Comparison of ENCODE assay signal across 1 cellular context in genomic region chr6:43246301-43247114, GRCh38.
TF ChIP-seq lines count a peak whose summit lies in the region.

No MANE protein-coding gene starts in this region.

TF ChIP-seq in K562, 482 proteins besides CTCF, POLR2A, EP300 and RAD21 (continued from another document and continues in another):
- TF ChIP-seq ESRRB (CRISPR knock-in tag; IDR thresholded peaks at IDR 0.05; ENCODE audit: borderline replicate concordance): no peak
- no peak for TF ChIP-seq KDM2B (CRISPR knock-in tag; IDR thresholded peaks at IDR 0.05)
- TF ChIP-seq HMBOX1 (IDR thresholded peaks at IDR 0.05): no peak
- TF ChIP-seq MAFK (IDR thresholded peaks at IDR 0.05; ENCODE audit: low read length): 0 out of 2 replicates have a peak, but pooled peaks have one; percentile 11
- TF ChIP-seq FOXA3 (CRISPR knock-in tag; conservative IDR thresholded peaks at IDR 0.05 in 1 of 2, IDR thresholded peaks at IDR 0.05 in 1 of 2): no peak
- TF ChIP-seq RB1 (IDR thresholded peaks at IDR 0.05; ENCODE audit: low read depth): 0 out of 2 replicates have a peak, but pooled peaks have one; percentile 36
- no peak for TF ChIP-seq ZFPM2 (CRISPR knock-in tag; IDR thresholded peaks at IDR 0.05)
- no peak for TF ChIP-seq ZFP1 (CRISPR knock-in tag; IDR thresholded peaks at IDR 0.05)
- TF ChIP-seq ETV1 (tag; conservative IDR thresholded peaks at IDR 0.05; ENCODE audit: low read depth): peak; percentile 69
- no peak for TF ChIP-seq CSDE1 (IDR thresholded peaks at IDR 0.05)
- TF ChIP-seq, protein P1, sequence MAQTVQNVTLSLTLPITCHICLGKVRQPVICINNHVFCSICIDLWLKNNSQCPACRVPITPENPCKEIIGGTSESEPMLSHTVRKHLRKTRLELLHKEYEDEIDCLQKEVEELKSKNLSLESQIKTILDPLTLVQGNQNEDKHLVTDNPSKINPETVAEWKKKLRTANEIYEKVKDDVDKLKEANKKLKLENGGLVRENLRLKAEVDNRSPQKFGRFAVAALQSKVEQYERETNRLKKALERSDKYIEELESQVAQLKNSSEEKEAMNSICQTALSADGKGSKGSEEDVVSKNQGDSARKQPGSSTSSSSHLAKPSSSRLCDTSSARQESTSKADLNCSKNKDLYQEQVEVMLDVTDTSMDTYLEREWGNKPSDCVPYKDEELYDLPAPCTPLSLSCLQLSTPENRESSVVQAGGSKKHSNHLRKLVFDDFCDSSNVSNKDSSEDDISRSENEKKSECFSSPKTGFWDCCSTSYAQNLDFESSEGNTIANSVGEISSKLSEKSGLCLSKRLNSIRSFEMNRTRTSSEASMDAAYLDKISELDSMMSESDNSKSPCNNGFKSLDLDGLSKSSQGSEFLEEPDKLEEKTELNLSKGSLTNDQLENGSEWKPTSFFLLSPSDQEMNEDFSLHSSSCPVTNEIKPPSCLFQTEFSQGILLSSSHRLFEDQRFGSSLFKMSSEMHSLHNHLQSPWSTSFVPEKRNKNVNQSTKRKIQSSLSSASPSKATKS (CRISPR knock-in tag; IDR thresholded peaks at IDR 0.05): no peak
- no peak for TF ChIP-seq ZNF232 (CRISPR knock-in tag; IDR thresholded peaks at IDR 0.05)
- TF ChIP-seq ASH1L (IDR thresholded peaks at IDR 0.05; ENCODE audit: borderline replicate concordance, low read depth, partially characterized antibody): no peak
- no peak for TF ChIP-seq ARID1B (IDR thresholded peaks at IDR 0.05)
- TF ChIP-seq ZNF57 (CRISPR knock-in tag; IDR thresholded peaks at IDR 0.05): no peak
- TF ChIP-seq TEAD4 (IDR thresholded peaks at IDR 0.05; ENCODE audit: low read length): 0 out of 2 replicates have a peak, but pooled peaks have one; percentile 4
- TF ChIP-seq TEAD4 (CRISPR knock-in tag; IDR thresholded peaks at IDR 0.05; ENCODE audit: borderline replicate concordance): no peak
- no peak for TF ChIP-seq HNRNPUL1 (IDR thresholded peaks at IDR 0.05; ENCODE audit: low read length)
- TF ChIP-seq SAP30 (IDR thresholded peaks at IDR 0.05; ENCODE audit: borderline replicate concordance, insufficient read depth, low read depth, low read length, poor library complexity, severe bottlenecking): no peak
- no peak for TF ChIP-seq ZNF586 (CRISPR knock-in tag; conservative IDR thresholded peaks at IDR 0.05)
- TF ChIP-seq CHD2 (IDR thresholded peaks at IDR 0.05; ENCODE audit: low read depth, low read length): no peak
- TF ChIP-seq, protein P2, sequence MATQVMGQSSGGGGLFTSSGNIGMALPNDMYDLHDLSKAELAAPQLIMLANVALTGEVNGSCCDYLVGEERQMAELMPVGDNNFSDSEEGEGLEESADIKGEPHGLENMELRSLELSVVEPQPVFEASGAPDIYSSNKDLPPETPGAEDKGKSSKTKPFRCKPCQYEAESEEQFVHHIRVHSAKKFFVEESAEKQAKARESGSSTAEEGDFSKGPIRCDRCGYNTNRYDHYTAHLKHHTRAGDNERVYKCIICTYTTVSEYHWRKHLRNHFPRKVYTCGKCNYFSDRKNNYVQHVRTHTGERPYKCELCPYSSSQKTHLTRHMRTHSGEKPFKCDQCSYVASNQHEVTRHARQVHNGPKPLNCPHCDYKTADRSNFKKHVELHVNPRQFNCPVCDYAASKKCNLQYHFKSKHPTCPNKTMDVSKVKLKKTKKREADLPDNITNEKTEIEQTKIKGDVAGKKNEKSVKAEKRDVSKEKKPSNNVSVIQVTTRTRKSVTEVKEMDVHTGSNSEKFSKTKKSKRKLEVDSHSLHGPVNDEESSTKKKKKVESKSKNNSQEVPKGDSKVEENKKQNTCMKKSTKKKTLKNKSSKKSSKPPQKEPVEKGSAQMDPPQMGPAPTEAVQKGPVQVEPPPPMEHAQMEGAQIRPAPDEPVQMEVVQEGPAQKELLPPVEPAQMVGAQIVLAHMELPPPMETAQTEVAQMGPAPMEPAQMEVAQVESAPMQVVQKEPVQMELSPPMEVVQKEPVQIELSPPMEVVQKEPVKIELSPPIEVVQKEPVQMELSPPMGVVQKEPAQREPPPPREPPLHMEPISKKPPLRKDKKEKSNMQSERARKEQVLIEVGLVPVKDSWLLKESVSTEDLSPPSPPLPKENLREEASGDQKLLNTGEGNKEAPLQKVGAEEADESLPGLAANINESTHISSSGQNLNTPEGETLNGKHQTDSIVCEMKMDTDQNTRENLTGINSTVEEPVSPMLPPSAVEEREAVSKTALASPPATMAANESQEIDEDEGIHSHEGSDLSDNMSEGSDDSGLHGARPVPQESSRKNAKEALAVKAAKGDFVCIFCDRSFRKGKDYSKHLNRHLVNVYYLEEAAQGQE (CRISPR knock-in tag; IDR thresholded peaks at IDR 0.05; ENCODE audit: low read depth): 0 out of 2 replicates have a peak, but pooled peaks have one; percentile 16
- no peak for TF ChIP-seq XRCC3 (IDR thresholded peaks at IDR 0.05)
- TF ChIP-seq MTA3 (IDR thresholded peaks at IDR 0.05; ENCODE audit: borderline replicate concordance): no peak
- 0 out of 4 replicates have a peak, but pooled peaks of 1 of the 2 experiments have one; percentile 14 for TF ChIP-seq TRIM24 (IDR thresholded peaks at IDR 0.05)
- no peak for TF ChIP-seq MITF (IDR thresholded peaks at IDR 0.05)
- no peak for TF ChIP-seq POLR3G (IDR thresholded peaks at IDR 0.05; ENCODE audit: extremely low read depth, insufficient read length, insufficient replicate concordance)
- no peak for TF ChIP-seq KDM1A (IDR thresholded peaks at IDR 0.05)
- TF ChIP-seq, protein P3, sequence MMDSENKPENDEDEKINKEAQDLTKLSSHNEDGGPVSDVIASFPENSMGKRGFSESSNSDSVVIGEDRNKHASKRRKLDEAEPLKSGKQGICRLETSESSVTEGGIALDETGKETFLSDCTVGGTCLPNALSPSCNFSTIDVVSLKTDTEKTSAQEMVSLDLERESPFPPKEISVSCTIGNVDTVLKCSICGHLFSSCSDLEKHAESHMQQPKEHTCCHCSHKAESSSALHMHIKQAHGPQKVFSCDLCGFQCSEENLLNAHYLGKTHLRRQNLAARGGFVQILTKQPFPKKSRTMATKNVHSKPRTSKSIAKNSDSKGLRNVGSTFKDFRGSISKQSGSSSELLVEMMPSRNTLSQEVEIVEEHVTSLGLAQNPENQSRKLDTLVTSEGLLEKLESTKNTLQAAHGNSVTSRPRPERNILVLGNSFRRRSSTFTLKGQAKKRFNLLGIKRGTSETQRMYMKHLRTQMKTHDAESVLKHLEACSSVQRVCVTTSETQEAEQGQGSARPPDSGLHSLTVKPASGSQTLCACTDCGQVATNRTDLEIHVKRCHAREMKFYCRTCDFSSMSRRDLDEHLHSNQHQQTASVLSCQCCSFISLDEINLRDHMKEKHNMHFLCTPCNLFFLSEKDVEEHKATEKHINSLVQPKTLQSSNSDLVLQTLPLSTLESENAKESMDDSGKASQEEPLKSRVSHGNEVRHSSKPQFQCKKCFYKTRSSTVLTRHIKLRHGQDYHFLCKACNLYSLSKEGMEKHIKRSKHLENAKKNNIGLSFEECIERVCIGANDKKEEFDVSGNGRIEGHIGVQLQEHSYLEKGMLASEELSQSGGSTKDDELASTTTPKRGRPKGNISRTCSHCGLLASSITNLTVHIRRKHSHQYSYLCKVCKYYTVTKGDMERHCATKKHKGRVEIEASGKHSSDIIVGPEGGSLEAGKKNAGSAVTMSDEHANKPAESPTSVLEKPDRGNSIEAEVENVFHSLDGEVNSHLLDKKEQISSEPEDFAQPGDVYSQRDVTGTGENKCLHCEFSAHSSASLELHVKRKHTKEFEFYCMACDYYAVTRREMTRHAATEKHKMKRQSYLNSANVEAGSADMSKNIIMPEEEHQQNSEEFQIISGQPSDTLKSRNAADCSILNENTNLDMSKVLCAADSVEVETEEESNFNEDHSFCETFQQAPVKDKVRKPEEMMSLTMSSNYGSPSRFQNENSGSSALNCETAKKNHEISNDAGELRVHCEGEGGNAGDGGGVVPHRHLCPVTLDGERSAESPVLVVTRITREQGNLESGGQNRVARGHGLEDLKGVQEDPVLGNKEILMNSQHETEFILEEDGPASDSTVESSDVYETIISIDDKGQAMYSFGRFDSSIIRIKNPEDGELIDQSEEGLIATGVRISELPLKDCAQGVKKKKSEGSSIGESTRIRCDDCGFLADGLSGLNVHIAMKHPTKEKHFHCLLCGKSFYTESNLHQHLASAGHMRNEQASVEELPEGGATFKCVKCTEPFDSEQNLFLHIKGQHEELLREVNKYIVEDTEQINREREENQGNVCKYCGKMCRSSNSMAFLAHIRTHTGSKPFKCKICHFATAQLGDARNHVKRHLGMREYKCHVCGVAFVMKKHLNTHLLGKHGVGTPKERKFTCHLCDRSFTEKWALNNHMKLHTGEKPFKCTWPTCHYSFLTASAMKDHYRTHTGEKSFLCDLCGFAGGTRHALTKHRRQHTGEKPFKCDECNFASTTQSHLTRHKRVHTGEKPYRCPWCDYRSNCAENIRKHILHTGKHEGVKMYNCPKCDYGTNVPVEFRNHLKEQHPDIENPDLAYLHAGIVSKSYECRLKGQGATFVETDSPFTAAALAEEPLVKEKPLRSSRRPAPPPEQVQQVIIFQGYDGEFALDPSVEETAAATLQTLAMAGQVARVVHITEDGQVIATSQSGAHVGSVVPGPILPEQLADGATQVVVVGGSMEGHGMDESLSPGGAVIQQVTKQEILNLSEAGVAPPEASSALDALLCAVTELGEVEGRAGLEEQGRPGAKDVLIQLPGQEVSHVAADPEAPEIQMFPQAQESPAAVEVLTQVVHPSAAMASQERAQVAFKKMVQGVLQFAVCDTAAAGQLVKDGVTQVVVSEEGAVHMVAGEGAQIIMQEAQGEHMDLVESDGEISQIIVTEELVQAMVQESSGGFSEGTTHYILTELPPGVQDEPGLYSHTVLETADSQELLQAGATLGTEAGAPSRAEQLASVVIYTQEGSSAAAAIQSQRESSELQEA (IDR thresholded peaks at IDR 0.05; ENCODE audit: low read depth): no peak
- TF ChIP-seq, protein P4, sequence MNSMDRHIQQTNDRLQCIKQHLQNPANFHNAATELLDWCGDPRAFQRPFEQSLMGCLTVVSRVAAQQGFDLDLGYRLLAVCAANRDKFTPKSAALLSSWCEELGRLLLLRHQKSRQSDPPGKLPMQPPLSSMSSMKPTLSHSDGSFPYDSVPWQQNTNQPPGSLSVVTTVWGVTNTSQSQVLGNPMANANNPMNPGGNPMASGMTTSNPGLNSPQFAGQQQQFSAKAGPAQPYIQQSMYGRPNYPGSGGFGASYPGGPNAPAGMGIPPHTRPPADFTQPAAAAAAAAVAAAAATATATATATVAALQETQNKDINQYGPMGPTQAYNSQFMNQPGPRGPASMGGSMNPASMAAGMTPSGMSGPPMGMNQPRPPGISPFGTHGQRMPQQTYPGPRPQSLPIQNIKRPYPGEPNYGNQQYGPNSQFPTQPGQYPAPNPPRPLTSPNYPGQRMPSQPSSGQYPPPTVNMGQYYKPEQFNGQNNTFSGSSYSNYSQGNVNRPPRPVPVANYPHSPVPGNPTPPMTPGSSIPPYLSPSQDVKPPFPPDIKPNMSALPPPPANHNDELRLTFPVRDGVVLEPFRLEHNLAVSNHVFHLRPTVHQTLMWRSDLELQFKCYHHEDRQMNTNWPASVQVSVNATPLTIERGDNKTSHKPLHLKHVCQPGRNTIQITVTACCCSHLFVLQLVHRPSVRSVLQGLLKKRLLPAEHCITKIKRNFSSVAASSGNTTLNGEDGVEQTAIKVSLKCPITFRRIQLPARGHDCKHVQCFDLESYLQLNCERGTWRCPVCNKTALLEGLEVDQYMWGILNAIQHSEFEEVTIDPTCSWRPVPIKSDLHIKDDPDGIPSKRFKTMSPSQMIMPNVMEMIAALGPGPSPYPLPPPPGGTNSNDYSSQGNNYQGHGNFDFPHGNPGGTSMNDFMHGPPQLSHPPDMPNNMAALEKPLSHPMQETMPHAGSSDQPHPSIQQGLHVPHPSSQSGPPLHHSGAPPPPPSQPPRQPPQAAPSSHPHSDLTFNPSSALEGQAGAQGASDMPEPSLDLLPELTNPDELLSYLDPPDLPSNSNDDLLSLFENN (IDR thresholded peaks at IDR 0.05; ENCODE audit: low read depth in 2 of 2, low read length in 2 of 2): no peak
- no peak for TF ChIP-seq ZNF75A (CRISPR knock-in tag; IDR thresholded peaks at IDR 0.05)
- TF ChIP-seq ZNF785 (CRISPR knock-in tag; IDR thresholded peaks at IDR 0.05): no peak
- TF ChIP-seq TAF9B (IDR thresholded peaks at IDR 0.05; ENCODE audit: partially characterized antibody): no peak
- TF ChIP-seq PHF8 (IDR thresholded peaks at IDR 0.05; ENCODE audit: borderline replicate concordance, low read length): no peak
- no peak for TF ChIP-seq BRD9 (IDR thresholded peaks at IDR 0.05; ENCODE audit: low read depth, partially characterized antibody)
- no peak for TF ChIP-seq NR2C2 (CRISPR knock-in tag; IDR thresholded peaks at IDR 0.05)
- no peak for TF ChIP-seq NR2C2 (tag; IDR thresholded peaks at IDR 0.05)
- TF ChIP-seq CBX5 (IDR thresholded peaks at IDR 0.05; ENCODE audit: borderline replicate concordance, low read depth): no peak
- TF ChIP-seq, protein P5, sequence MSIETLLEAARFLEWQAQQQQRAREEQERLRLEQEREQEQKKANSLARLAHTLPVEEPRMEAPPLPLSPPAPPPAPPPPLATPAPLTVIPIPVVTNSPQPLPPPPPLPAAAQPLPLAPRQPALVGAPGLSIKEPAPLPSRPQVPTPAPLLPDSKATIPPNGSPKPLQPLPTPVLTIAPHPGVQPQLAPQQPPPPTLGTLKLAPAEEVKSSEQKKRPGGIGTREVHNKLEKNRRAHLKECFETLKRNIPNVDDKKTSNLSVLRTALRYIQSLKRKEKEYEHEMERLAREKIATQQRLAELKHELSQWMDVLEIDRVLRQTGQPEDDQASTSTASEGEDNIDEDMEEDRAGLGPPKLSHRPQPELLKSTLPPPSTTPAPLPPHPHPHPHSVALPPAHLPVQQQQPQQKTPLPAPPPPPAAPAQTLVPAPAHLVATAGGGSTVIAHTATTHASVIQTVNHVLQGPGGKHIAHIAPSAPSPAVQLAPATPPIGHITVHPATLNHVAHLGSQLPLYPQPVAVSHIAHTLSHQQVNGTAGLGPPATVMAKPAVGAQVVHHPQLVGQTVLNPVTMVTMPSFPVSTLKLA (conservative IDR thresholded peaks at IDR 0.05): peak; percentile 73 to 77; a peak in 3 of 4 replicates
- TF ChIP-seq RFX7 (CRISPR knock-in tag; IDR thresholded peaks at IDR 0.05): no peak
- no peak for TF ChIP-seq ZNF3 (CRISPR knock-in tag; IDR thresholded peaks at IDR 0.05)
- no peak for TF ChIP-seq SP2 (IDR thresholded peaks at IDR 0.05; ENCODE audit: extremely low read depth, low read depth, low read length, poor library complexity, severe bottlenecking)
- TF ChIP-seq CREB1 (IDR thresholded peaks at IDR 0.05): no peak
- TF ChIP-seq CREB1 (CRISPR knock-in tag; IDR thresholded peaks at IDR 0.05): no peak
- no peak for TF ChIP-seq ZNF778 (CRISPR knock-in tag; IDR thresholded peaks at IDR 0.05)
